In genomic region chr2:154960802-154961583, GRCh38 we compare ENCODE assay signal across 21 cellular contexts.
DNase-seq lines count a peak whose midpoint lies in the region; ATAC-seq, FAIRE-seq and TF ChIP-seq lines count a peak whose summit lies in the region.
"Had no signal": no experiment of that assay in that cellular context is flagged by ENCODE, and none has a peak within 500 bp of the region (broad histone marks: within the 10 kb centered on the region; RNA-seq: fewer than 3 reads in every experiment).

No MANE protein-coding gene starts in this region.

- no peak overlapping the region for H3K4me3 Mint-ChIP-seq in activated T-helper 2 cell treated with anti-CD3 and anti-CD28 coated beads, Interferon-gamma antibody, Interleukin-2, Interleukin-4, amounts not matched to agents 10 μg/mL and 5 μg/mL and 100 μg/mL, durations not matched to agents 14 hours and 24 hours and 36 hours (ENCODE audit: low read depth)
- H3K4me3 Mint-ChIP-seq: CD8-positive, alpha-beta T cell; central memory CD8-positive, alpha-beta T cell; T-helper 1 cell treated with Interleukin-12 subunit alpha and Interleukin-12 subunit beta and Interleukin-4 antibody, amounts not matched to agents 30 μg/mL and 1 μg/mL, for 36 hours had no signal

- no peak for TF ChIP-seq POLR2A in GM12892 (IDR thresholded peaks at IDR 0.05; ENCODE audit: low read depth, low read length)

- peak; percentile 53 for ATAC-seq in GM19438 (IDR thresholded peaks at IDR 0.05; ENCODE audit: low read depth, unreplicated experiment)
- ATAC-seq in HG02642 (IDR thresholded peaks at IDR 0.05; ENCODE audit: poor library complexity, unreplicated experiment) = peak; percentile 71
- peak; percentile 90 for ATAC-seq in HG03439 (IDR thresholded peaks at IDR 0.05; ENCODE audit: unreplicated experiment)
- no peak for ATAC-seq in HG03097 (IDR thresholded peaks at IDR 0.05; ENCODE audit: low FRiP score, unreplicated experiment)
- no peak for ATAC-seq in left colon
- ATAC-seq: activated CD4-positive, CD25-positive, alpha-beta regulatory T cell treated with anti-CD3 and anti-CD28 coated beads, Interleukin-2, amount 50 U/mL, for 24 hours; CD8-positive, alpha-beta T cell had no signal

- FAIRE-seq in GM12892 (lab: Jason Lieb, UNC) = peak; percentile 46
- FAIRE-seq: H54, islet of Langerhans had no signal

- H3K4me1 Mint-ChIP-seq in activated T-helper 2 cell treated with anti-CD3 and anti-CD28 coated beads, Interferon-gamma antibody, Interleukin-2, Interleukin-4, amounts not matched to agents 10 μg/mL and 5 μg/mL and 100 μg/mL, durations not matched to agents 14 hours and 24 hours and 36 hours (ENCODE audit: low read depth) = no peaks in the 10 kb centered on the region
- H3K4me1 Mint-ChIP-seq: central memory CD8-positive, alpha-beta T cell had no signal

- no peaks in the 10 kb centered on the region for H3K36me3 Mint-ChIP-seq in activated T-helper 2 cell treated with anti-CD3 and anti-CD28 coated beads, Interferon-gamma antibody, Interleukin-2, Interleukin-4, amounts not matched to agents 10 μg/mL and 5 μg/mL and 100 μg/mL, durations not matched to agents 14 hours and 24 hours and 36 hours (ENCODE audit: low read depth)
- H3K36me3 Mint-ChIP-seq: CD8-positive, alpha-beta T cell had no signal

- no peak overlapping the region for H3K27ac Mint-ChIP-seq in activated T-helper 2 cell treated with anti-CD3 and anti-CD28 coated beads, Interferon-gamma antibody, Interleukin-2, Interleukin-4, amounts not matched to agents 10 μg/mL and 5 μg/mL and 100 μg/mL, durations not matched to agents 14 hours and 24 hours and 36 hours
- H3K27ac Mint-ChIP-seq: CD8-positive, alpha-beta T cell; T-helper 1 cell treated with Interleukin-12 subunit alpha and Interleukin-12 subunit beta and Interleukin-4 antibody, amounts not matched to agents 30 μg/mL and 1 μg/mL, for 36 hours had no signal

- DNase-seq in GM12892 (ENCODE audit: insufficient read length) (no peak), NAMALWA (ENCODE audit: low spot score) (no peak), left colon (no peak)
- no peak for DNase-seq in activated T-helper 2 cell treated with anti-CD3 and anti-CD28 coated beads, Interferon-gamma antibody, Interleukin-2, Interleukin-4, amounts not matched to agents 10 μg/mL and 5 μg/mL and 100 μg/mL, durations not matched to agents 14 hours and 24 hours and 36 hours (ENCODE audit: low spot score)
- DNase-seq: activated T-cell treated with anti-CD3 and anti-CD28 coated beads, Interleukin-2, amount 50 U/mL, for 1 hour; CD8-positive, alpha-beta T cell; EL; Kasumi-1; NCI-H187; NCI-H526 treated with DMSO at 0.1 percent for 48 hours; RPMI8226; stimulated activated CD4-positive, alpha-beta T cell treated with anti-CD3 and anti-CD28 coated beads, Interleukin-12 subunit alpha, Interleukin-12 subunit beta, amount 100 ng/mL, for 4 hours had no signal

- no peaks in the 10 kb centered on the region for H3K27me3 Mint-ChIP-seq in activated T-helper 2 cell treated with anti-CD3 and anti-CD28 coated beads, Interferon-gamma antibody, Interleukin-2, Interleukin-4, amounts not matched to agents 10 μg/mL and 5 μg/mL and 100 μg/mL, durations not matched to agents 14 hours and 24 hours and 36 hours (ENCODE audit: low read depth)
- H3K27me3 Mint-ChIP-seq: central memory CD8-positive, alpha-beta T cell had no signal

- intact Hi-C loops in activated T-helper 2 cell treated with anti-CD3 and anti-CD28 coated beads, Interferon-gamma antibody, Interleukin-2, Interleukin-4, amounts not matched to agents 10 μg/mL and 5 μg/mL and 100 μg/mL, durations not matched to agents 14 hours and 24 hours and 36 hours (cut with micrococcal nuclease) = no loop called here
- intact Hi-C loops in left colon (cut with DNase I, micrococcal nuclease) = no loop called here

- H3K9me3 Mint-ChIP-seq in activated T-helper 2 cell treated with anti-CD3 and anti-CD28 coated beads, Interferon-gamma antibody, Interleukin-2, Interleukin-4, amounts not matched to agents 10 μg/mL and 5 μg/mL and 100 μg/mL, durations not matched to agents 14 hours and 24 hours and 36 hours = peaks cover 8% of the 10 kb centered on the region

Comparison
In these comparisons a context has a peak if more than half of its experiments do, and no peak if none do; other contexts are left out.
1. ATAC-seq: peak in GM19438 (single experiment), HG02642 (single experiment) and HG03439 (single experiment); none in HG03097 (single experiment) and left colon (single experiment).